8 cellular contexts compared by ENCODE assay signal in the genomic region with DNA sequence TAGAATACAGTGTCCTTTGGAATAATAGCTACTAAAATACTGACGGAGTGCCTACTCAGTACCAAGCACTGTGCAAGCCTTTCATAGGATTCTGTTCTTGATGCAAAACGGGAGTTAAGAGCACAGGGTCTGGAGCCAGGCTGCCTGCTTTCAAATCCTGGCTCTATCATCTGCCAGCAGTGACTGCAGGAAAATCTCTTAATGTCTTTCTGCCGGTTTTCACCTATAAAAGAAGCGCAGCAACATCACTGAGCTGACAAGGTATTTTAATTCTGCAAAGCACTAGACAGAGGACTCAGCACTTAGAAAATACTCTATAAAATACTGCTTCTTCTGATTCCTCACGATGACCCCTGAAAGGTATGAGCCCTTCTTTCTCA. TPM values are rescaled to one million over a fixed set of nuclear protein-coding genes. Genes with fewer than 3 reads are reported as not detected.
DNase-seq lines count a peak whose midpoint lies in the region; ATAC-seq and TF ChIP-seq lines count a peak whose summit lies in the region.

No MANE protein-coding gene starts in this region.

- 13 to 22% (median 16%) methylated on average over 5 of the region's 5 CpGs for WGBS in spleen, 5 donors

- H3K4me1 ChIP-seq in SJSA1 (replicated peaks) (peaks cover 19% of the 10 kb centered on the region), spleen (peaks cover 10 to 32% (median 18%) of the 10 kb centered on the region in 6 donors)

- DNase-seq in NCI-H526 (lab: John Stamatoyannopoulos, UW), result peak; percentile 5 to 44
- no peak for DNase-seq in NCI-H526 treated with DMSO at 0.1 percent for 48 hours (lab: John Stamatoyannopoulos, UW)
- no peak for DNase-seq in SJSA1 (ENCODE audit: low read depth in 1 of 2, low spot score in 2 of 2)
- DNase-seq in foreskin fibroblast, result no peak
- DNase-seq in spleen, result no peak
- DNase-seq in activated CD8-positive, alpha-beta memory T cell treated with anti-CD3 and anti-CD28 coated beads for 24 hours, result no peak

- H3K9me3 ChIP-seq in SJSA1 (replicated peaks) (no peaks in the 10 kb centered on the region), spleen (no peaks in the 10 kb centered on the region)

- H3K27me3 ChIP-seq in SJSA1 (replicated peaks), result no peaks in the 10 kb centered on the region
- no peaks in the 10 kb centered on the region for H3K27me3 ChIP-seq in spleen (replicated peaks in 1 of 7)

- H3K4me3 ChIP-seq in SJSA1, result peak overlapping the region; percentile 72
- H3K4me3 ChIP-seq in foreskin fibroblast (ENCODE audit: low read depth in 1 of 2, low read length in 2 of 2), result peak overlapping the region; percentile 77 to 84
- H3K4me3 ChIP-seq in spleen, result peak overlapping the region; percentile 60 to 91 (median 70)

- H3K27ac ChIP-seq in SJSA1, result no peak overlapping the region
- H3K27ac ChIP-seq in spleen, result peak overlapping the region in 6 of 8 donors; percentile 72 to 85 (median 84)

- TF ChIP-seq POLR2A in spleen (IDR thresholded peaks at IDR 0.05), result no peak

- ATAC-seq in GM21381 (IDR thresholded peaks at IDR 0.05; ENCODE audit: unreplicated experiment) (no peak), HG02884 (IDR thresholded peaks at IDR 0.05; ENCODE audit: unreplicated experiment) (no peak)

- H3K36me3 ChIP-seq in SJSA1 (peaks cover 34% of the 10 kb centered on the region), spleen (peaks cover 0 to 36% (median 23%) of the 10 kb centered on the region in 6 donors)

- TF ChIP-seq CTCF in foreskin fibroblast (IDR thresholded peaks at IDR 0.05; ENCODE audit: low read depth, low read length) (no peak), spleen (IDR thresholded peaks at IDR 0.05 in 8 of 11, conservative IDR thresholded peaks at IDR 0.05 in 3 of 11) (no peak)

- intact Hi-C loops in spleen (cut with DNase I; ENCODE audit: low total_unique reads), result no loop called here

RNA-seq across cellular contexts. Expression of a gene that starts 0.7 kb away (rescaled TPM):
- 28.9 and 38.4 TPM in 2 replicates for total RNA-seq in SJSA1 (2014; rRNA removed; shearing (Covaris generic))
- 10 to 100 TPM in 5 of 7 donors, 1 to 10 TPM in 2; 8.6 to 22.5 (median 14.4) TPM for total RNA-seq in spleen
- 1 to 10 TPM; 5.0 to 9.3 (median 6.4) TPM for polyA plus RNA-seq in spleen

Comparison
In these comparisons a context has a peak if more than half of its experiments do, and no peak if none do; other contexts are left out.
1. DNase-seq: peak in NCI-H526 (2 of 2); none in NCI-H526 treated with DMSO at 0.1 percent for 48 hours (single experiment), SJSA1 (0 of 2), foreskin fibroblast (0 of 2), spleen (single experiment) and activated CD8-positive, alpha-beta memory T cell treated with anti-CD3 and anti-CD28 coated beads for 24 hours (single experiment).
2. Peak in every context shown above with its lines, with median percentiles within 50 percentile points of each other: H3K4me3 ChIP-seq.